In the genomic region with DNA sequence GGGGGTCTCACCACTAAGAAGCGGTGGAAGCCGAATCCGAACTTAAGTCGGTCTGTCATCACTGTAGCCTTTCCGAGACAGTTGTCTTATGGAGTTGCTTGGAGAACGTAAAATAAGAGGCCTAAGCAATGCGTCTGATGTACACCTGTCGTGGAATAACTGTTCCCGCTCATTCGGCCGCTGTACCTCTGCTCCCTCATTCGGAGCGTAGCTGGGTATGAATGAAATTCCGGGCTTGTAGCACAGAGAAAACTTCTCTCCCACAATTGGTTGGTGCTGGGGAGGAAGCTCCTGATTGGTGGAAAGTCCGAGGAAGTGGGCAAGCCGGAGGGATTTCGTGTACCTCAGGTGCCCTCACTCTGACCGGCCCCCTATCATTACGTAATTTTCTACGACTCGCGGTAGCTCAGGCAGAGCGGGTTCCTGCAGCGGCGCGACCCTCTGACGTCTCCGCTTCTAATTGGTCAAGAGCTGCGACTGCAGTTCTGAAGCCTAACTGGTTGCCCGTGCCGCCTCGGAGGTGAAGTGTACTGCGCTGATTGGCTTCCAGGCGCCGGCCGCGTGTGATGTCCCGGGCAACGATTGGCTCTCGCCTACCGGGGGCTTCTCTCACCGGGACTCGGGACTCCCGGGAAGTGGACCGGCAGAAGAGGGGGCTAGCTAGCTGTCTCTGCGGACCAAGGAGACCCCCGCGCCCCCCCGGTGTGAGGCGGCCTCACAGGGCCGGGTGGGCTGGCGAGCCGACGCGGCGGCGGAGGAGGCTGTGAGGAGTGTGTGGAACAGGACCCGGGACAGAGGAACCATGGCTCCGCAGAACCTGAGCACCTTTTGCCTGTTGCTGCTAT, we compare ENCODE assay signal across 8 cellular contexts. TPM values are rescaled to one million over a fixed set of nuclear protein-coding genes. Genes with fewer than 3 reads are reported as not detected.
DNase-seq lines count a peak whose midpoint lies in the region; ATAC-seq and TF ChIP-seq lines count a peak whose summit lies in the region.

DNAJB11 (plus strand) TSS at position 625 of the 845 bp plus-strand sequence; CDS start at position 803, 178 bp downstream.

- no peak for TF ChIP-seq CTCF in RWPE2 (IDR thresholded peaks at IDR 0.05; ENCODE audit: poor library complexity, severe bottlenecking)
- TF ChIP-seq CTCF in fibroblast of lung (conservative IDR thresholded peaks at IDR 0.05 in 1 of 2, IDR thresholded peaks at IDR 0.05 in 1 of 2; ENCODE audit: low read depth in 1 of 2, low read length in 2 of 2), result no peak

- no peaks in the 10 kb centered on the region for H4K20me1 ChIP-seq in fibroblast of lung (ENCODE audit: control insufficient read depth, extremely low read depth, insufficient read depth, low read length)

- CTCF ChIA-PET in naive thymus-derived CD4-positive, alpha-beta T cell (lab: Charles Lee), result interaction anchor here (0.7 to 0.9 kb wide), 3 partner anchors 251 to 627 kb away, joined by 3 to 5 read pairs (median 4); no protein-coding TSS in a partner anchor

- H2AFZ ChIP-seq in fibroblast of lung (ENCODE audit: low read length), result peak within 1 kb of the TSS; percentile 79

- POLR2A ChIA-PET in naive thymus-derived CD4-positive, alpha-beta T cell (lab: Charles Lee), result interaction anchor here (0.7 to 7.8 kb wide), 13 partner anchors 9 to 1072 kb away, joined by 3 to 74 read pairs (median 3); partner anchors contain the start of genes EIF4A2, SENP2, TMEM41A and TRA2B

- peak within 1 kb of the TSS; percentile 77 for H3K4me2 ChIP-seq in fibroblast of lung (ENCODE audit: extremely low read depth, insufficient read depth, low read length)

- H3K4me3 ChIP-seq in RWPE2 (ENCODE audit: severe bottlenecking) (peak within 1 kb of the TSS; percentile 97), fibroblast of lung (replicated peaks in 1 of 4; ENCODE audit: control extremely low read depth in 1 of 4, insufficient read depth in 1 of 4, low read depth in 3 of 4, low read length in 4 of 4) (peak within 1 kb of the TSS; percentile 79 to 94 (median 88))
- H3K4me3 ChIP-seq in naive thymus-derived CD4-positive, alpha-beta T cell (ENCODE audit: low read length), result peak within 1 kb of the TSS; percentile 85

- no peaks in the 10 kb centered on the region for H3K27me3 ChIP-seq in RWPE2 (ENCODE audit: insufficient read depth, poor library complexity, severe bottlenecking)
- H3K27me3 ChIP-seq in fibroblast of lung (ENCODE audit: control insufficient read depth, insufficient read depth, low read length), result no peaks in the 10 kb centered on the region
- H3K27me3 ChIP-seq in naive thymus-derived CD4-positive, alpha-beta T cell (ENCODE audit: control insufficient read depth in 2 of 2, insufficient read depth in 2 of 2, low read length in 2 of 2), result no peaks in the 10 kb centered on the region

- H3K36me3 Mint-ChIP-seq in activated T-helper 2 cell treated with anti-CD3 and anti-CD28 coated beads, Interferon-gamma antibody, Interleukin-2, Interleukin-4, amounts not matched to agents 10 μg/mL and 5 μg/mL and 100 μg/mL, durations not matched to agents 14 hours and 24 hours and 36 hours (ENCODE audit: low read depth), result peaks cover 37% of the 10 kb centered on the region
- peaks cover 0 to 19% (median 5%) of the 10 kb centered on the region in 5 donors for H3K36me3 Mint-ChIP-seq in naive thymus-derived CD4-positive, alpha-beta T cell
- peaks cover 4 to 10% of the 10 kb centered on the region in 2 donors for H3K36me3 Mint-ChIP-seq in stimulated activated naive B cell treated with anti-CD40 and anti-IgM and Interleukin-4, amounts not matched to agents 10 μg/mL and 1 μg/mL and 100 μg/mL, for 72 hours

- peak within 1 kb of the TSS; percentile 89 for H3K4me3 Mint-ChIP-seq in activated T-helper 2 cell treated with anti-CD3 and anti-CD28 coated beads, Interferon-gamma antibody, Interleukin-2, Interleukin-4, amounts not matched to agents 10 μg/mL and 5 μg/mL and 100 μg/mL, durations not matched to agents 14 hours and 24 hours and 36 hours (ENCODE audit: low read depth)
- peak within 1 kb of the TSS; percentile 83 to 98 (median 95) for H3K4me3 Mint-ChIP-seq in naive thymus-derived CD4-positive, alpha-beta T cell
- peak within 1 kb of the TSS; percentile 97 to 99 for H3K4me3 Mint-ChIP-seq in stimulated activated naive B cell treated with anti-CD40 and anti-IgM and Interleukin-4, amounts not matched to agents 10 μg/mL and 1 μg/mL and 100 μg/mL, for 72 hours

- H3K9ac ChIP-seq in fibroblast of lung (ENCODE audit: insufficient read depth, low read length), result peak within 1 kb of the TSS; percentile 97

- H3K4me1 Mint-ChIP-seq in activated T-helper 2 cell treated with anti-CD3 and anti-CD28 coated beads, Interferon-gamma antibody, Interleukin-2, Interleukin-4, amounts not matched to agents 10 μg/mL and 5 μg/mL and 100 μg/mL, durations not matched to agents 14 hours and 24 hours and 36 hours (ENCODE audit: low read depth), result peaks cover 42% of the 10 kb centered on the region
- peaks cover 20 to 70% (median 66%) of the 10 kb centered on the region in 7 donors for H3K4me1 Mint-ChIP-seq in naive thymus-derived CD4-positive, alpha-beta T cell
- peaks cover 22 to 42% of the 10 kb centered on the region in 2 donors for H3K4me1 Mint-ChIP-seq in stimulated activated naive B cell treated with anti-CD40 and anti-IgM and Interleukin-4, amounts not matched to agents 10 μg/mL and 1 μg/mL and 100 μg/mL, for 72 hours

- H3K4me1 ChIP-seq in RWPE2 (ENCODE audit: insufficient read depth, poor library complexity, severe bottlenecking), result peaks cover 14% of the 10 kb centered on the region
- H3K4me1 ChIP-seq in fibroblast of lung (ENCODE audit: control insufficient read depth, extremely low read depth, insufficient read depth, low read length), result no peaks in the 10 kb centered on the region
- H3K4me1 ChIP-seq in naive thymus-derived CD4-positive, alpha-beta T cell (ENCODE audit: control insufficient read depth in 2 of 2, insufficient read depth in 2 of 2, low read length in 2 of 2), result peaks cover 25 to 33% of the 10 kb centered on the region in 2 donors

- ATAC-seq in RWPE2 (ENCODE audit: low read depth), result peak; percentile 88
- peak; percentile 91 for ATAC-seq in naive thymus-derived CD4-positive, alpha-beta T cell
- peak; percentile 86 to 91 for ATAC-seq in stimulated activated naive B cell treated with anti-CD40 and anti-IgM and Interleukin-4, amounts not matched to agents 10 μg/mL and 1 μg/mL and 100 μg/mL, for 72 hours (replicated peaks)

- peak within 1 kb of the TSS; percentile 42 for H3K27ac ChIP-seq in RWPE2 (ENCODE audit: poor library complexity, severe bottlenecking)
- H3K27ac ChIP-seq in fibroblast of lung (ENCODE audit: insufficient read depth, low read length), result peak within 1 kb of the TSS; percentile 96
- peak within 1 kb of the TSS; percentile 95 for H3K27ac ChIP-seq in naive thymus-derived CD4-positive, alpha-beta T cell (ENCODE audit: low read depth, low read length)

- H3K79me2 ChIP-seq in fibroblast of lung (ENCODE audit: control insufficient read depth, insufficient read depth, low read length), result peaks cover 16% of the 10 kb centered on the region

- H3K36me3 ChIP-seq in RWPE2 (ENCODE audit: low read depth) (peaks cover 37% of the 10 kb centered on the region), fibroblast of lung (ENCODE audit: control insufficient read depth, insufficient read depth, low read length) (peaks cover 3% of the 10 kb centered on the region)
- H3K36me3 ChIP-seq in naive thymus-derived CD4-positive, alpha-beta T cell (ENCODE audit: control insufficient read depth in 2 of 3, insufficient read depth in 3 of 3, low read length in 3 of 3), result peaks cover 0 to 6% (median 0%) of the 10 kb centered on the region in 3 experiments

- intact Hi-C loops in activated T-helper 2 cell treated with anti-CD3 and anti-CD28 coated beads, Interferon-gamma antibody, Interleukin-2, Interleukin-4, amounts not matched to agents 10 μg/mL and 5 μg/mL and 100 μg/mL, durations not matched to agents 14 hours and 24 hours and 36 hours (cut with micrococcal nuclease), result loop anchor here (1.0 to 5.0 kb wide), 5 partner anchors 36 to 632 kb away; partner anchors contain the start of genes EIF4A2 and TRA2B
- intact Hi-C loops in naive thymus-derived CD4-positive, alpha-beta T cell (cut with micrococcal nuclease), result loop anchor here (1.0 to 10.0 kb wide), 15 partner anchors 46 to 1756 kb away; partner anchors contain the start of genes EIF4A2 (in 2 of the 2), RFC4 (in 2 of the 2), SENP2 (in 2 of the 2) and TRA2B (in 2 of the 2)

- DNase-seq in EH (ENCODE audit: low read depth) (peak; percentile 100), H4 (ENCODE audit: low spot score) (peak; percentile 100), LoVo (ENCODE audit: low spot score) (peak; percentile 99), RWPE2 (ENCODE audit: low spot score) (peak; percentile 99), fibroblast of lung (ENCODE audit: low read depth in 2 of 2) (peak; percentile 100)
- DNase-seq in activated T-helper 2 cell treated with anti-CD3 and anti-CD28 coated beads, Interferon-gamma antibody, Interleukin-2, Interleukin-4, amounts not matched to agents 10 μg/mL and 5 μg/mL and 100 μg/mL, durations not matched to agents 14 hours and 24 hours and 36 hours (ENCODE audit: low spot score), result peak; percentile 98
- peak; percentile 83 to 100 (median 99) for DNase-seq in naive thymus-derived CD4-positive, alpha-beta T cell
- DNase-seq in stimulated activated naive B cell treated with anti-CD40 and anti-IgM and Interleukin-4, amounts not matched to agents 10 μg/mL and 1 μg/mL and 100 μg/mL, for 72 hours, result peak; percentile 98

- peak within 1 kb of the TSS; percentile 98 for H3K27ac Mint-ChIP-seq in activated T-helper 2 cell treated with anti-CD3 and anti-CD28 coated beads, Interferon-gamma antibody, Interleukin-2, Interleukin-4, amounts not matched to agents 10 μg/mL and 5 μg/mL and 100 μg/mL, durations not matched to agents 14 hours and 24 hours and 36 hours
- H3K27ac Mint-ChIP-seq in naive thymus-derived CD4-positive, alpha-beta T cell, result peak within 1 kb of the TSS; percentile 85 to 99 (median 98)
- peak within 1 kb of the TSS; percentile 99 for H3K27ac Mint-ChIP-seq in stimulated activated naive B cell treated with anti-CD40 and anti-IgM and Interleukin-4, amounts not matched to agents 10 μg/mL and 1 μg/mL and 100 μg/mL, for 72 hours

- no peaks in the 10 kb centered on the region for H3K9me3 Mint-ChIP-seq in activated T-helper 2 cell treated with anti-CD3 and anti-CD28 coated beads, Interferon-gamma antibody, Interleukin-2, Interleukin-4, amounts not matched to agents 10 μg/mL and 5 μg/mL and 100 μg/mL, durations not matched to agents 14 hours and 24 hours and 36 hours
- peaks cover 0 to 5% (median 0%) of the 10 kb centered on the region in 11 donors for H3K9me3 Mint-ChIP-seq in naive thymus-derived CD4-positive, alpha-beta T cell
- H3K9me3 Mint-ChIP-seq in stimulated activated naive B cell treated with anti-CD40 and anti-IgM and Interleukin-4, amounts not matched to agents 10 μg/mL and 1 μg/mL and 100 μg/mL, for 72 hours, result no peaks in the 10 kb centered on the region

- H3K9me3 ChIP-seq in RWPE2 (ENCODE audit: severe bottlenecking) (no peaks in the 10 kb centered on the region), fibroblast of lung (ENCODE audit: control insufficient read depth, insufficient read depth, low read depth, low read length) (no peaks in the 10 kb centered on the region)
- H3K9me3 ChIP-seq in naive thymus-derived CD4-positive, alpha-beta T cell (ENCODE audit: control insufficient read depth in 2 of 3, low read length in 3 of 3), result no peaks in the 10 kb centered on the region

- no peaks in the 10 kb centered on the region for H3K27me3 Mint-ChIP-seq in activated T-helper 2 cell treated with anti-CD3 and anti-CD28 coated beads, Interferon-gamma antibody, Interleukin-2, Interleukin-4, amounts not matched to agents 10 μg/mL and 5 μg/mL and 100 μg/mL, durations not matched to agents 14 hours and 24 hours and 36 hours (ENCODE audit: low read depth)
- H3K27me3 Mint-ChIP-seq in naive thymus-derived CD4-positive, alpha-beta T cell, result peaks cover 0 to 4% (median 0%) of the 10 kb centered on the region in 5 donors
- no peaks in the 10 kb centered on the region for H3K27me3 Mint-ChIP-seq in stimulated activated naive B cell treated with anti-CD40 and anti-IgM and Interleukin-4, amounts not matched to agents 10 μg/mL and 1 μg/mL and 100 μg/mL, for 72 hours

RNA-seq across cellular contexts. Expression of gene DNAJB11, which starts in this region (rescaled TPM):
- 155 and 159 TPM in 2 replicates for total RNA-seq in H4 (2014; rRNA removed; shearing (Covaris generic))
- 66.3 and 72.8 TPM in 2 replicates for total RNA-seq in activated T-helper 2 cell treated with anti-CD3 and anti-CD28 coated beads, Interferon-gamma antibody, Interleukin-2, Interleukin-4, amounts not matched to agents 10 μg/mL and 5 μg/mL and 100 μg/mL, durations not matched to agents 14 hours and 24 hours and 36 hours
- total RNA-seq in fibroblast of lung, result 33.1 and 37.5 TPM in 2 replicates
- 59.1 and 70.0 TPM in 2 replicates for polyA plus RNA-seq in fibroblast of lung
- 66.1 and 73.5 TPM in 2 replicates for polyA plus RNA-seq in fibroblast of lung (2012)
- polyA minus RNA-seq in fibroblast of lung (ENCODE audit: low replicate concordance), result 4.5 and 7.5 TPM in 2 replicates
- total RNA-seq in naive thymus-derived CD4-positive, alpha-beta T cell, result 10 to 100 TPM; 29.9 to 75.2 (median 63.1) TPM
- polyA plus RNA-seq in naive thymus-derived CD4-positive, alpha-beta T cell, result 10 to 100 TPM; 27.4 to 28.5 TPM

Comparison
In these comparisons a context has a peak if more than half of its experiments do, and no peak if none do; other contexts are left out.
1. Peak in every context shown above with its lines: DNase-seq, ATAC-seq, H3K4me3 ChIP-seq and H3K27ac ChIP-seq.
2. H3K27ac ChIP-seq: peak in every context shown above with its lines; median percentile 96 in fibroblast of lung; 95 in naive thymus-derived CD4-positive, alpha-beta T cell; 42 in RWPE2.